In genomic region chr1:63929106-63929478, GRCh38 we compare ENCODE assay signal across 18 cellular contexts.
DNase-seq lines count a peak whose midpoint lies in the region; ATAC-seq, FAIRE-seq and TF ChIP-seq lines count a peak whose summit lies in the region.
"Had no signal": no experiment of that assay in that cellular context is flagged by ENCODE, and none has a peak within 500 bp of the region (broad histone marks: within the 10 kb centered on the region; RNA-seq: fewer than 3 reads in every experiment).

No MANE protein-coding gene starts in this region.

- no peak overlapping the region for H2AFZ ChIP-seq in astrocyte (ENCODE audit: low read depth, low read length)

- H3K27me3 ChIP-seq in astrocyte (ENCODE audit: insufficient read depth, low read length) (no peaks in the 10 kb centered on the region), right cardiac atrium (ENCODE audit: control insufficient read depth, insufficient read depth) (no peaks in the 10 kb centered on the region)
- H3K27me3 ChIP-seq: transverse colon had no signal

- 62% methylated on average over 3 of the region's 3 CpGs for WGBS in right cardiac atrium

- intact Hi-C loops in right cardiac atrium (cut with DNase I) (loop anchor here in 1 of 4 donors (10.0 kb wide), 1 partner anchor 216 kb away; no protein-coding TSS in a partner anchor), sciatic nerve (cut with DNase I) (no loop called here)

- no peak overlapping the region for H3K4me2 ChIP-seq in astrocyte (ENCODE audit: low read length)

- H3K27ac ChIP-seq in C4-2B (peak overlapping the region; percentile 61; the same call in 1 of the 2 replicates), astrocyte (ENCODE audit: low read depth, low read length) (no peak overlapping the region), right cardiac atrium (ENCODE audit: low read length) (peak overlapping the region; percentile 86)

- TF ChIP-seq CTCF in C4-2B (conservative IDR thresholded peaks at IDR 0.05) (no peak), astrocyte (IDR thresholded peaks at IDR 0.05; ENCODE audit: insufficient read depth, low read depth, low read length) (no peak), WTC11 (IDR thresholded peaks at IDR 0.05) (no peak)

- H3K36me3 ChIP-seq in astrocyte (ENCODE audit: insufficient read depth, low read length), result no peaks in the 10 kb centered on the region
- H3K36me3 ChIP-seq: transverse colon had no signal

- H3K4me1 ChIP-seq in astrocyte (ENCODE audit: insufficient read depth, low read length), result no peaks in the 10 kb centered on the region
- peaks cover 2% of the 10 kb centered on the region for H3K4me1 ChIP-seq in right cardiac atrium (ENCODE audit: control insufficient read depth, insufficient read depth, low read length)

- H3K9me3 ChIP-seq in astrocyte (ENCODE audit: insufficient read depth, low read depth, low read length), result no peaks in the 10 kb centered on the region
- no peaks in the 10 kb centered on the region for H3K9me3 ChIP-seq in right cardiac atrium (ENCODE audit: control insufficient read depth, low read length)
- H3K9me3 ChIP-seq: transverse colon had no signal

- POLR2A ChIA-PET in WTC11 (lab: Charles Lee), result no interaction called here

- H3K27ac Mint-ChIP-seq in astrocyte (ENCODE audit: unreplicated experiment) (no peak overlapping the region), WTC11 (no peak overlapping the region)
- H3K27ac Mint-ChIP-seq: activated CD4-positive, alpha-beta T cell treated with anti-CD3 and anti-CD28 coated beads, Interleukin-2, amount 10 ng/mL, durations not matched to agents 24 days and 14 days; CD8-positive, alpha-beta memory T cell; stimulated activated memory B cell treated with anti-CD40 and anti-IgM and Interleukin-4, amounts not matched to agents 10 μg/mL and 1 μg/mL and 100 μg/mL, for 72 hours had no signal

- peaks cover 13% of the 10 kb centered on the region for H3K4me1 Mint-ChIP-seq in astrocyte (ENCODE audit: low read depth, unreplicated experiment)
- H3K4me1 Mint-ChIP-seq in WTC11, result peaks cover 38% of the 10 kb centered on the region
- H3K4me1 Mint-ChIP-seq: activated CD4-positive, alpha-beta T cell treated with anti-CD3 and anti-CD28 coated beads, Interleukin-2, amount 10 ng/mL, durations not matched to agents 24 days and 14 days; CD8-positive, alpha-beta memory T cell; stimulated activated memory B cell treated with anti-CD40 and anti-IgM and Interleukin-4, amounts not matched to agents 10 μg/mL and 1 μg/mL and 100 μg/mL, for 72 hours had no signal

- H3K9me3 Mint-ChIP-seq in astrocyte (ENCODE audit: unreplicated experiment) (no peaks in the 10 kb centered on the region), WTC11 (no peaks in the 10 kb centered on the region)
- H3K9me3 Mint-ChIP-seq: activated CD4-positive, alpha-beta T cell treated with anti-CD3 and anti-CD28 coated beads, Interleukin-2, amount 10 ng/mL, durations not matched to agents 24 days and 14 days; stimulated activated memory B cell treated with anti-CD40 and anti-IgM and Interleukin-4, amounts not matched to agents 10 μg/mL and 1 μg/mL and 100 μg/mL, for 72 hours had no signal

- ATAC-seq in right cardiac atrium (peak; percentile 32 to 49), sciatic nerve (peak; percentile 53), GM21723 (IDR thresholded peaks at IDR 0.05; ENCODE audit: unreplicated experiment) (no peak), WTC11 (no peak)
- ATAC-seq: stimulated activated memory B cell treated with anti-CD40 and anti-IgM and Interleukin-4, amounts not matched to agents 10 μg/mL and 1 μg/mL and 100 μg/mL, for 72 hours had no signal

- FAIRE-seq in astrocyte (lab: Jason Lieb, UNC), result peak; percentile 9
- FAIRE-seq: colon, frontal cortex had no signal

- DNase-seq in astrocyte (ENCODE audit: low read depth) (no peak), right cardiac atrium (no peak), sciatic nerve (ENCODE audit: low spot score) (no peak), NCI-H1436 (lab: John Stamatoyannopoulos, UW) (no peak), AG08396 (ENCODE audit: low spot score) (no peak), WTC11 (ENCODE audit: low spot score) (no peak)
- DNase-seq: activated CD4-positive, alpha-beta T cell treated with anti-CD3 and anti-CD28 coated beads, Interleukin-2, amount 10 ng/mL, durations not matched to agents 24 days and 14 days; CD8-positive, alpha-beta memory T cell; DMS79; NCI-H1417; NCI-H2171 treated with DMSO at 0.1 percent for 48 hours; RPMI8226; transverse colon had no signal

- peaks cover 17% of the 10 kb centered on the region for H3K79me2 ChIP-seq in astrocyte (ENCODE audit: insufficient read depth, low read length)

- H3K4me3 Mint-ChIP-seq in astrocyte (ENCODE audit: unreplicated experiment) (no peak overlapping the region), WTC11 (no peak overlapping the region)
- H3K4me3 Mint-ChIP-seq: activated CD4-positive, alpha-beta T cell treated with anti-CD3 and anti-CD28 coated beads, Interleukin-2, amount 10 ng/mL, durations not matched to agents 24 days and 14 days; CD8-positive, alpha-beta memory T cell; stimulated activated memory B cell treated with anti-CD40 and anti-IgM and Interleukin-4, amounts not matched to agents 10 μg/mL and 1 μg/mL and 100 μg/mL, for 72 hours had no signal

- H3K4me3 ChIP-seq in astrocyte (ENCODE audit: insufficient read depth, low read depth, low read length) (no peak overlapping the region), right cardiac atrium (ENCODE audit: low read length) (no peak overlapping the region)
- H3K4me3 ChIP-seq: transverse colon had no signal

- H3K9ac ChIP-seq in astrocyte (ENCODE audit: low read length), result no peak overlapping the region

- no peaks in the 10 kb centered on the region for H4K20me1 ChIP-seq in astrocyte (ENCODE audit: insufficient read depth, low read length)

- H3K27me3 Mint-ChIP-seq in astrocyte (ENCODE audit: low read depth, unreplicated experiment), result no peaks in the 10 kb centered on the region
- H3K27me3 Mint-ChIP-seq in WTC11 (ENCODE audit: low read depth), result no peaks in the 10 kb centered on the region
- H3K27me3 Mint-ChIP-seq: activated CD4-positive, alpha-beta T cell treated with anti-CD3 and anti-CD28 coated beads, Interleukin-2, amount 10 ng/mL, durations not matched to agents 24 days and 14 days had no signal

- peaks cover 2% of the 10 kb centered on the region for H3K36me3 Mint-ChIP-seq in astrocyte (ENCODE audit: low read depth, unreplicated experiment)
- peaks cover 4% of the 10 kb centered on the region for H3K36me3 Mint-ChIP-seq in WTC11
- H3K36me3 Mint-ChIP-seq: CD8-positive, alpha-beta memory T cell; stimulated activated memory B cell treated with anti-CD40 and anti-IgM and Interleukin-4, amounts not matched to agents 10 μg/mL and 1 μg/mL and 100 μg/mL, for 72 hours had no signal

- CTCF ChIA-PET in WTC11 (lab: Charles Lee), result interaction anchor here (0.8 to 1.9 kb wide), 4 partner anchors 9 to 237 kb away, joined by 4 to 8 read pairs (median 4); no protein-coding TSS in a partner anchor

TF ChIP-seq in WTC11, 78 proteins besides CTCF, POLR2A, EP300 and RAD21 (continues in another document):
- no peak for TF ChIP-seq HMGA2 (CRISPR knock-in tag; IDR thresholded peaks at IDR 0.05)
- TF ChIP-seq AR (CRISPR knock-in tag; IDR thresholded peaks at IDR 0.05), result no peak
- no peak for TF ChIP-seq ARID4B (CRISPR knock-in tag; IDR thresholded peaks at IDR 0.05; ENCODE audit: borderline replicate concordance)
- TF ChIP-seq CREM (CRISPR knock-in tag; IDR thresholded peaks at IDR 0.05), result no peak

Comparison
In these comparisons a context has a peak if more than half of its experiments do, and no peak if none do; other contexts are left out.
1. ATAC-seq: peak in right cardiac atrium (2 of 2) and sciatic nerve (single experiment); none in GM21723 (single experiment) and WTC11 (single experiment).